Comparison of ENCODE assay signal across 8 cellular contexts in the genomic region with DNA sequence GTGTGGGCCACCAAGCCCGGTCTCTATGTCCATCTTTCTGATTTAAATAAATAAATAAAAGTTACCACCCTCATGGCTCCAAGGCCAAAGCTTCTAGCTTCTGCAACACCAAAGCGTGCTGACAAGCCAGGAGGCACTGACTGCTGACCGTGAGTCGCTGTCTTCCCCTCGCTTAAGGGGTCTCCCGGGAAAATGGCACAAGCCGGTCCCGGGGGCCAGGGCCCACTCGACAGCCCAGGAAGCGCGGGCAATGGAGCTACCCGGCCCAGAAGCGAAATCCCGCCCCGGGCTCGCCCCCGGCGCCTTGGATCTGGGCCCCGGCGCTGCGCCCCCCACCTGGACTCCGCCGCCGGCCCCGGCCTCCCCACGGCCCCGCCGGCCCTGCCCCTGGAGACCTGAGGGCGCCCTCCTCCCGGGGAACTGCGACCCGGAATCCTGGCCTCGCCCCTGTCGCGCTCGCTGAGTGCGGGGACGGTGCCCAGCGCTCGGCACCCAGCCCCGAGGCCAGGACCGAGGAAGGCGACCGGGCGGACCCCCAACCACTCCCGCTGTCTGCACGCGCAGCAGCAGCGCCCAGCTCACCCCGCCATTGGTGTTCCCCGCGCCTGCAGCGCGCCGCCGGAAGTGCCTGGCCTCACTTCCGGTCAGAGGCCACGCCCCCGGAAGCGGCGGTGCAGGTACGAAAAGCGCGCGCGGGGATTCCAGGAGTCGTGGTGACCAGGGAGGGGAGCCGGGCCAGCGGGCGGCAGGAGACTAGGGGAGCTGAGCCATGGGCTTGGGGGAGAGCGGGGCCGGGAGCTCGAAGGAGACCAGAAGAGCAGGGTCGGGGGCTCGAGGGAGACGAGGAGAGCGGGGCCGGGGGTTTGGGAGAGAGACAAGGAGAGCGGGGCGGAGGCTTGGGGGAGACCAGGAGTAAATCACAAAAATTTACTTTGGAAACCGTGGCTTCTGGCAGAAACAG. TPM values are rescaled to one million over a fixed set of nuclear protein-coding genes. Genes with fewer than 3 reads are reported as not detected.
DNase-seq lines count a peak whose midpoint lies in the region; ATAC-seq and TF ChIP-seq lines count a peak whose summit lies in the region.

Gene MRM2 (minus strand): TSS at position 626 of the 961 bp plus-strand sequence. CDS start 36 bp downstream, at position 590.
Gene NUDT1 (plus strand): TSS at position 647 of the 961 bp plus-strand sequence. CDS start 2,349 bp downstream, outside the sequence.

- no peaks in the 10 kb centered on the region for H3K27me3 Mint-ChIP-seq in Calu3 (ENCODE audit: unreplicated experiment)
- no peaks in the 10 kb centered on the region for H3K27me3 Mint-ChIP-seq in activated T-helper 17 cell treated with anti-CD3 and anti-CD28 coated beads, Interleukin-2, amount 50 U/mL, for 72 hours
- H3K27me3 Mint-ChIP-seq in natural killer cell (ENCODE audit: low read depth in 2 of 2): no peaks in the 10 kb centered on the region
- H3K27me3 Mint-ChIP-seq in stimulated activated naive B cell treated with anti-CD40 and anti-IgM and Interleukin-4, amounts not matched to agents 10 μg/mL and 1 μg/mL and 100 μg/mL, for 72 hours: no peaks in the 10 kb centered on the region

- DNase-seq in Calu3 (peak; percentile 97), HuH-7 (ENCODE audit: low spot score) (peak; percentile 96), RPMI7951 (ENCODE audit: low read depth) (peak; percentile 81), fibroblast of peridontal ligament (ENCODE audit: extremely low read depth) (peak; percentile 48), natural killer cell (peak; percentile 73)
- DNase-seq in stimulated activated naive B cell treated with anti-CD40 and anti-IgM and Interleukin-4, amounts not matched to agents 10 μg/mL and 1 μg/mL and 100 μg/mL, for 72 hours: peak; percentile 76

- H3K9me3 Mint-ChIP-seq in Calu3 (ENCODE audit: low read depth, unreplicated experiment) (no peaks in the 10 kb centered on the region), natural killer cell (no peaks in the 10 kb centered on the region)
- no peaks in the 10 kb centered on the region for H3K9me3 Mint-ChIP-seq in activated T-helper 17 cell treated with anti-CD3 and anti-CD28 coated beads, Interleukin-2, amount 50 U/mL, for 72 hours
- peaks cover 2 to 4% of the 10 kb centered on the region in 2 donors for H3K9me3 Mint-ChIP-seq in stimulated activated naive B cell treated with anti-CD40 and anti-IgM and Interleukin-4, amounts not matched to agents 10 μg/mL and 1 μg/mL and 100 μg/mL, for 72 hours

- H3K27ac Mint-ChIP-seq in Calu3 (ENCODE audit: unreplicated experiment) (peak within 1 kb of the TSS; percentile 71), natural killer cell (peak within 1 kb of the TSS; percentile 74 to 97)
- peak within 1 kb of the TSS; percentile 87 for H3K27ac Mint-ChIP-seq in activated T-helper 17 cell treated with anti-CD3 and anti-CD28 coated beads, Interleukin-2, amount 50 U/mL, for 72 hours
- peak within 1 kb of the TSS; percentile 99 for H3K27ac Mint-ChIP-seq in stimulated activated naive B cell treated with anti-CD40 and anti-IgM and Interleukin-4, amounts not matched to agents 10 μg/mL and 1 μg/mL and 100 μg/mL, for 72 hours

- H3K4me3 Mint-ChIP-seq in Calu3 (ENCODE audit: low read depth, unreplicated experiment): peak within 1 kb of the TSS; percentile 95
- peak within 1 kb of the TSS; percentile 93 for H3K4me3 Mint-ChIP-seq in activated T-helper 17 cell treated with anti-CD3 and anti-CD28 coated beads, Interleukin-2, amount 50 U/mL, for 72 hours
- H3K4me3 Mint-ChIP-seq in natural killer cell: peak within 1 kb of the TSS; percentile 95
- peak within 1 kb of the TSS; percentile 99 for H3K4me3 Mint-ChIP-seq in stimulated activated naive B cell treated with anti-CD40 and anti-IgM and Interleukin-4, amounts not matched to agents 10 μg/mL and 1 μg/mL and 100 μg/mL, for 72 hours

- H3K4me1 Mint-ChIP-seq in Calu3 (ENCODE audit: low read depth, unreplicated experiment) (peaks cover 8% of the 10 kb centered on the region), natural killer cell (peaks cover 4 to 28% of the 10 kb centered on the region in 2 donors)
- H3K4me1 Mint-ChIP-seq in activated T-helper 17 cell treated with anti-CD3 and anti-CD28 coated beads, Interleukin-2, amount 50 U/mL, for 72 hours: no peaks in the 10 kb centered on the region
- peaks cover 46 to 89% of the 10 kb centered on the region in 2 donors for H3K4me1 Mint-ChIP-seq in stimulated activated naive B cell treated with anti-CD40 and anti-IgM and Interleukin-4, amounts not matched to agents 10 μg/mL and 1 μg/mL and 100 μg/mL, for 72 hours

- ATAC-seq in GM21367 (IDR thresholded peaks at IDR 0.05; ENCODE audit: unreplicated experiment) (peak; percentile 57), natural killer cell (peak; percentile 84 to 86 (median 84))
- ATAC-seq in activated T-helper 17 cell treated with anti-CD3 and anti-CD28 coated beads, Interleukin-2, amount 50 U/mL, for 72 hours (replicated peaks): peak; percentile 97
- ATAC-seq in stimulated activated naive B cell treated with anti-CD40 and anti-IgM and Interleukin-4, amounts not matched to agents 10 μg/mL and 1 μg/mL and 100 μg/mL, for 72 hours (replicated peaks): peak; percentile 47 to 59

- CTCF ChIA-PET in Calu3 (lab: Charles Lee): interaction anchor here (0.5 to 1.1 kb wide), 5 partner anchors 10 to 389 kb away, joined by 3 to 11 read pairs (median 3); partner anchors contain the start of gene EIF3B

- intact Hi-C loops in Calu3 (cut with micrococcal nuclease; ENCODE audit: unreplicated experiment): no loop called here
- intact Hi-C loops in natural killer cell (cut with micrococcal nuclease): loop anchor here (10.0 kb wide), 2 partner anchors 223 to 667 kb away; partner anchors contain the start of gene PSMG3

- no TSS peak for BruUV-seq in Calu3 (replicated peaks; lab: Mats Ljungman, UMichigan)

- H3K36me3 Mint-ChIP-seq in Calu3 (ENCODE audit: insufficient read depth, unreplicated experiment) (peaks cover 58% of the 10 kb centered on the region), natural killer cell (no peaks in the 10 kb centered on the region)
- H3K36me3 Mint-ChIP-seq in activated T-helper 17 cell treated with anti-CD3 and anti-CD28 coated beads, Interleukin-2, amount 50 U/mL, for 72 hours (ENCODE audit: low read depth): peaks cover 31% of the 10 kb centered on the region
- peaks cover 42 to 52% of the 10 kb centered on the region in 2 donors for H3K36me3 Mint-ChIP-seq in stimulated activated naive B cell treated with anti-CD40 and anti-IgM and Interleukin-4, amounts not matched to agents 10 μg/mL and 1 μg/mL and 100 μg/mL, for 72 hours

- TF ChIP-seq CTCF in Calu3 (IDR thresholded peaks at IDR 0.05; ENCODE audit: unreplicated experiment) (no peak), natural killer cell (IDR thresholded peaks at IDR 0.05) (no peak)

RNA-seq across cellular contexts. Expression of gene MRM2, which starts in this region (rescaled TPM):
- total RNA-seq in Calu3 (2022): 60.1 and 64.3 TPM in 2 replicates
- total RNA-seq in RPMI7951 (2014; rRNA removed; shearing (Covaris generic)): 36.4 and 36.8 TPM in 2 replicates
- 10 to 100 TPM; 20.9 to 40.2 TPM for total RNA-seq in activated T-helper 17 cell treated with anti-CD3 and anti-CD28 coated beads, Interleukin-2, amount 50 U/mL, for 72 hours
- total RNA-seq in natural killer cell: 10 to 100 TPM in 2 of 3 donors, 1 to 10 TPM in 1; 7.9 to 12.0 (median 10.0) TPM

RNA-seq across cellular contexts. Expression of gene NUDT1, which starts in this region (rescaled TPM):
- total RNA-seq in Calu3 (2022) (52.2 and 65.6 TPM in 2 replicates), natural killer cell (10 to 100 TPM; 17.9 to 19.2 (median 18.2) TPM)
- 131 and 171 TPM in 2 replicates for total RNA-seq in RPMI7951 (2014; rRNA removed; shearing (Covaris generic))
- 10 to 100 TPM; 64.5 to 71.9 TPM for total RNA-seq in activated T-helper 17 cell treated with anti-CD3 and anti-CD28 coated beads, Interleukin-2, amount 50 U/mL, for 72 hours

Comparison
In these comparisons a context has a peak if more than half of its experiments do, and no peak if none do; other contexts are left out.
1. Peak in every context shown above with its lines: DNase-seq and ATAC-seq.